Comparison of ENCODE assay signal across 8 cellular contexts in the genomic region with DNA sequence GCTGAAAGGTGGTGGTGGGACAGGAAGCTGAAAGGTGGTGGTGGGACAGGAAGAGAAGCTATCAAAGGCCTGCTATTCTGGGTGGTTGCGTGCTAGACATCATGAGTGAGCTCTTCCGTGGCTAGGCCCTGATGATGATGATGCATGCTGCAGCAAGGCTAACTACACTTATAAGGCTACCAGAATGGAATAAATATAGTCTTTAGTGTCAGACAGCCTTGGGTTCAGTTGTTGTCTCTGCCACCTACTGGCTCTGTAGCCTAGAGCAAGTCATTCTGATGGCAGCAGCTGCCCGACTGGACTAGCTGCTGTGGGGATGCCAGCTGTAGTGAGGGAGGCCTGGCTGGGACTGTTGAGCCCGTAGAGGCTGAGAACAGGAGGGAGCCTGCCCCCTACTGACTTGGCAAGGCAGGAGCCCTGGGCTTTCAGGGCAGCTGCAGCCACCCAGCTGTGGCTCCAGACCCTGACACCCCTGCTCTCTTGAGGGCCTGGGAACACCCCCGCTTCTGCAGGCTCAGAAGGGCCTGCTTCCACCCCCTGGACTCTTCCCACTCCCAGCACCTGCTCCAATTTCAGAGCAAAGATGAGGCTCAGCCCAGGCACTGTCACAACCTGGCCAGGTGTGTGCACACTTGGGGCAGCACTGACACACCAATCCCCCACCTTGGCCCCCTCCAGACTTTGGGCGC. TPM values are rescaled to one million over a fixed set of nuclear protein-coding genes. Genes with fewer than 3 reads are reported as not detected.
DNase-seq lines count a peak whose midpoint lies in the region; ATAC-seq and TF ChIP-seq lines count a peak whose summit lies in the region.

No MANE protein-coding gene starts in this region.

- peaks cover 84% of the 10 kb centered on the region for H3K36me3 Mint-ChIP-seq in activated T-helper 2 cell treated with anti-CD3 and anti-CD28 coated beads, Interferon-gamma antibody, Interleukin-2, Interleukin-4, amounts not matched to agents 10 μg/mL and 5 μg/mL and 100 μg/mL, durations not matched to agents 14 hours and 24 hours and 36 hours (ENCODE audit: low read depth)
- peaks cover 10% of the 10 kb centered on the region for H3K36me3 Mint-ChIP-seq in GM23338 (ENCODE audit: low read depth)

- no peak overlapping the region for H3K4me3 ChIP-seq in GM23338

- no peak overlapping the region for H3K4me2 ChIP-seq in GM23338

- intact Hi-C loops in activated T-helper 2 cell treated with anti-CD3 and anti-CD28 coated beads, Interferon-gamma antibody, Interleukin-2, Interleukin-4, amounts not matched to agents 10 μg/mL and 5 μg/mL and 100 μg/mL, durations not matched to agents 14 hours and 24 hours and 36 hours (cut with micrococcal nuclease) = loop anchor here (1.0 to 10.0 kb wide), 9 partner anchors 12 to 802 kb away; a partner anchor contains a TSS

- no peaks in the 10 kb centered on the region for H3K9me2 ChIP-seq in GM23338 (ENCODE audit: insufficient read depth)

- no peaks in the 10 kb centered on the region for H3K79me2 ChIP-seq in GM23338 (replicated peaks; ENCODE audit: insufficient read depth)

- no peaks in the 10 kb centered on the region for H3K27me3 Mint-ChIP-seq in activated T-helper 2 cell treated with anti-CD3 and anti-CD28 coated beads, Interferon-gamma antibody, Interleukin-2, Interleukin-4, amounts not matched to agents 10 μg/mL and 5 μg/mL and 100 μg/mL, durations not matched to agents 14 hours and 24 hours and 36 hours (ENCODE audit: low read depth)
- peaks cover 1% of the 10 kb centered on the region for H3K27me3 Mint-ChIP-seq in GM23338 (ENCODE audit: insufficient read depth, low read depth, poor library complexity)

- H2AFZ ChIP-seq in GM23338 = no peak overlapping the region

- peaks cover 74% of the 10 kb centered on the region for H3K4me1 Mint-ChIP-seq in activated T-helper 2 cell treated with anti-CD3 and anti-CD28 coated beads, Interferon-gamma antibody, Interleukin-2, Interleukin-4, amounts not matched to agents 10 μg/mL and 5 μg/mL and 100 μg/mL, durations not matched to agents 14 hours and 24 hours and 36 hours (ENCODE audit: low read depth)
- H3K4me1 Mint-ChIP-seq in GM23338 = no peaks in the 10 kb centered on the region

- H3K27ac Mint-ChIP-seq in activated T-helper 2 cell treated with anti-CD3 and anti-CD28 coated beads, Interferon-gamma antibody, Interleukin-2, Interleukin-4, amounts not matched to agents 10 μg/mL and 5 μg/mL and 100 μg/mL, durations not matched to agents 14 hours and 24 hours and 36 hours = peak overlapping the region; percentile 92
- H3K27ac Mint-ChIP-seq in GM23338 = no peak overlapping the region

- no peak for TF ChIP-seq CTCF in GM23338 (conservative IDR thresholded peaks at IDR 0.05; ENCODE audit: low read depth in 2 of 2)

- H3K27me3 ChIP-seq in GM23338 (ENCODE audit: insufficient read depth) = no peaks in the 10 kb centered on the region

- no peaks in the 10 kb centered on the region for H3F3A ChIP-seq in GM23338 (replicated peaks; ENCODE audit: low read depth)

- peak; percentile 74 for ATAC-seq in GM21717 (IDR thresholded peaks at IDR 0.05; ENCODE audit: unreplicated experiment)
- no peak for ATAC-seq in GM23338

- H3K4me1 ChIP-seq in GM23338 (ENCODE audit: insufficient read depth) = no peaks in the 10 kb centered on the region

- H3K36me3 ChIP-seq in GM23338 (ENCODE audit: insufficient read depth) = peaks cover 6% of the 10 kb centered on the region; the same call in 1 of the 2 replicates

- DNase-seq in GM04504 (ENCODE audit: low read depth) (peak; percentile 5), M059J (ENCODE audit: low read depth) (peak; percentile 44), GM23338 (ENCODE audit: low spot score) (no peak), occipital lobe (lab: John Stamatoyannopoulos, UW) (no peak), NCI-H2227 treated with DMSO at 0.1 percent for 48 hours (lab: John Stamatoyannopoulos, UW) (no peak)
- peak; percentile 51 for DNase-seq in activated T-helper 2 cell treated with anti-CD3 and anti-CD28 coated beads, Interferon-gamma antibody, Interleukin-2, Interleukin-4, amounts not matched to agents 10 μg/mL and 5 μg/mL and 100 μg/mL, durations not matched to agents 14 hours and 24 hours and 36 hours (ENCODE audit: low spot score)
- DNase-seq in stimulated activated CD4-positive, alpha-beta T cell treated with anti-CD3 and anti-CD28 coated beads, Interleukin-15, amount 100 ng/mL, for 1 hour (ENCODE audit: low read depth in 1 of 2, low spot score in 1 of 2) = peak; percentile 22 to 42

- no peak overlapping the region for H3K27ac ChIP-seq in GM23338 (ENCODE audit: low read depth)

- H3K4me3 Mint-ChIP-seq in activated T-helper 2 cell treated with anti-CD3 and anti-CD28 coated beads, Interferon-gamma antibody, Interleukin-2, Interleukin-4, amounts not matched to agents 10 μg/mL and 5 μg/mL and 100 μg/mL, durations not matched to agents 14 hours and 24 hours and 36 hours (ENCODE audit: low read depth) = peak overlapping the region; percentile 27
- H3K4me3 Mint-ChIP-seq in GM23338 = no peak overlapping the region

- H3K9me3 Mint-ChIP-seq in activated T-helper 2 cell treated with anti-CD3 and anti-CD28 coated beads, Interferon-gamma antibody, Interleukin-2, Interleukin-4, amounts not matched to agents 10 μg/mL and 5 μg/mL and 100 μg/mL, durations not matched to agents 14 hours and 24 hours and 36 hours = no peaks in the 10 kb centered on the region
- H3K9me3 Mint-ChIP-seq in GM23338 = peaks cover 23% of the 10 kb centered on the region

- no peaks in the 10 kb centered on the region for H4K20me1 ChIP-seq in GM23338 (replicated peaks; ENCODE audit: insufficient read depth)

TF ChIP-seq in GM23338, 12 proteins besides CTCF, POLR2A, EP300 and RAD21 (continues in another document):
- TF ChIP-seq, protein P1, sequence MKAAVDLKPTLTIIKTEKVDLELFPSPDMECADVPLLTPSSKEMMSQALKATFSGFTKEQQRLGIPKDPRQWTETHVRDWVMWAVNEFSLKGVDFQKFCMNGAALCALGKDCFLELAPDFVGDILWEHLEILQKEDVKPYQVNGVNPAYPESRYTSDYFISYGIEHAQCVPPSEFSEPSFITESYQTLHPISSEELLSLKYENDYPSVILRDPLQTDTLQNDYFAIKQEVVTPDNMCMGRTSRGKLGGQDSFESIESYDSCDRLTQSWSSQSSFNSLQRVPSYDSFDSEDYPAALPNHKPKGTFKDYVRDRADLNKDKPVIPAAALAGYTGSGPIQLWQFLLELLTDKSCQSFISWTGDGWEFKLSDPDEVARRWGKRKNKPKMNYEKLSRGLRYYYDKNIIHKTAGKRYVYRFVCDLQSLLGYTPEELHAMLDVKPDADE (IDR thresholded peaks at IDR 0.05) = no peak
- TF ChIP-seq EZH2phosphoT487 (IDR thresholded peaks at IDR 0.05; ENCODE audit: unreplicated experiment) (no peak), ZNF114 (CRISPR knock-in tag; IDR thresholded peaks at IDR 0.05) (no peak), JUNB (IDR thresholded peaks at IDR 0.05; ENCODE audit: unreplicated experiment) (no peak), POLR2AphosphoS5 (IDR thresholded peaks at IDR 0.05; ENCODE audit: low read depth) (no peak), EZH2 (IDR thresholded peaks at IDR 0.05; ENCODE audit: low read depth, unreplicated experiment) (no peak), ZNF331 (CRISPR knock-in tag; IDR thresholded peaks at IDR 0.05; ENCODE audit: low read depth) (no peak), STAT1 (IDR thresholded peaks at IDR 0.05; ENCODE audit: unreplicated experiment) (no peak), NANOG (IDR thresholded peaks at IDR 0.05; ENCODE audit: borderline replicate concordance) (no peak), CREB1 (CRISPR knock-in tag; IDR thresholded peaks at IDR 0.05; ENCODE audit: low read depth) (no peak)
- TF ChIP-seq, protein P2, sequence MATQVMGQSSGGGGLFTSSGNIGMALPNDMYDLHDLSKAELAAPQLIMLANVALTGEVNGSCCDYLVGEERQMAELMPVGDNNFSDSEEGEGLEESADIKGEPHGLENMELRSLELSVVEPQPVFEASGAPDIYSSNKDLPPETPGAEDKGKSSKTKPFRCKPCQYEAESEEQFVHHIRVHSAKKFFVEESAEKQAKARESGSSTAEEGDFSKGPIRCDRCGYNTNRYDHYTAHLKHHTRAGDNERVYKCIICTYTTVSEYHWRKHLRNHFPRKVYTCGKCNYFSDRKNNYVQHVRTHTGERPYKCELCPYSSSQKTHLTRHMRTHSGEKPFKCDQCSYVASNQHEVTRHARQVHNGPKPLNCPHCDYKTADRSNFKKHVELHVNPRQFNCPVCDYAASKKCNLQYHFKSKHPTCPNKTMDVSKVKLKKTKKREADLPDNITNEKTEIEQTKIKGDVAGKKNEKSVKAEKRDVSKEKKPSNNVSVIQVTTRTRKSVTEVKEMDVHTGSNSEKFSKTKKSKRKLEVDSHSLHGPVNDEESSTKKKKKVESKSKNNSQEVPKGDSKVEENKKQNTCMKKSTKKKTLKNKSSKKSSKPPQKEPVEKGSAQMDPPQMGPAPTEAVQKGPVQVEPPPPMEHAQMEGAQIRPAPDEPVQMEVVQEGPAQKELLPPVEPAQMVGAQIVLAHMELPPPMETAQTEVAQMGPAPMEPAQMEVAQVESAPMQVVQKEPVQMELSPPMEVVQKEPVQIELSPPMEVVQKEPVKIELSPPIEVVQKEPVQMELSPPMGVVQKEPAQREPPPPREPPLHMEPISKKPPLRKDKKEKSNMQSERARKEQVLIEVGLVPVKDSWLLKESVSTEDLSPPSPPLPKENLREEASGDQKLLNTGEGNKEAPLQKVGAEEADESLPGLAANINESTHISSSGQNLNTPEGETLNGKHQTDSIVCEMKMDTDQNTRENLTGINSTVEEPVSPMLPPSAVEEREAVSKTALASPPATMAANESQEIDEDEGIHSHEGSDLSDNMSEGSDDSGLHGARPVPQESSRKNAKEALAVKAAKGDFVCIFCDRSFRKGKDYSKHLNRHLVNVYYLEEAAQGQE (IDR thresholded peaks at IDR 0.05; ENCODE audit: unreplicated experiment) = no peak

RNA-seq across cellular contexts. Expression of a gene that starts 21.4 kb away (rescaled TPM):
- total RNA-seq in M059J (2014; rRNA removed; shearing (Covaris generic)) = 0.15 and 0.49 TPM in 2 replicates
- total RNA-seq in activated T-helper 2 cell treated with anti-CD3 and anti-CD28 coated beads, Interferon-gamma antibody, Interleukin-2, Interleukin-4, amounts not matched to agents 10 μg/mL and 5 μg/mL and 100 μg/mL, durations not matched to agents 14 hours and 24 hours and 36 hours = 543 and 546 TPM in 2 replicates
- total RNA-seq in GM23338 (2014; rRNA removed; shearing (Covaris generic)) = not detected in 2 replicates
- not detected in 2 replicates for polyA plus RNA-seq in GM23338 (2016; fragmentation: Nextera tagmentation; extraction: Ambion mirVana)
- not detected for total RNA-seq in occipital lobe

RNA-seq across cellular contexts. Expression of a gene that starts 57.9 kb away (rescaled TPM):
- 0.79 and 0.96 TPM in 2 replicates for total RNA-seq in M059J (2014; rRNA removed; shearing (Covaris generic))
- total RNA-seq in activated T-helper 2 cell treated with anti-CD3 and anti-CD28 coated beads, Interferon-gamma antibody, Interleukin-2, Interleukin-4, amounts not matched to agents 10 μg/mL and 5 μg/mL and 100 μg/mL, durations not matched to agents 14 hours and 24 hours and 36 hours = 6.3 and 6.4 TPM in 2 replicates
- 2.0 and 3.2 TPM in 2 replicates for total RNA-seq in GM23338 (2014; rRNA removed; shearing (Covaris generic))
- 0.68 and 0.87 TPM in 2 replicates for polyA plus RNA-seq in GM23338 (2016; fragmentation: Nextera tagmentation; extraction: Ambion mirVana)
- total RNA-seq in occipital lobe = 48.0 TPM

Comparison
In these comparisons a context has a peak if more than half of its experiments do, and no peak if none do; other contexts are left out.
1. DNase-seq: peak in GM04504 (single experiment), M059J (single experiment), activated T-helper 2 cell treated with anti-CD3 and anti-CD28 coated beads, Interferon-gamma antibody, Interleukin-2, Interleukin-4, amounts not matched to agents 10 μg/mL and 5 μg/mL and 100 μg/mL, durations not matched to agents 14 hours and 24 hours and 36 hours (single experiment) and stimulated activated CD4-positive, alpha-beta T cell treated with anti-CD3 and anti-CD28 coated beads, Interleukin-15, amount 100 ng/mL, for 1 hour (2 of 2); none in GM23338 (single experiment), occipital lobe (single experiment) and NCI-H2227 treated with DMSO at 0.1 percent for 48 hours (single experiment).
2. RNA of a gene that starts 21.4 kb away (total RNA-seq): 543 to 546 TPM in activated T-helper 2 cell treated with anti-CD3 and anti-CD28 coated beads, Interferon-gamma antibody, Interleukin-2, Interleukin-4, amounts not matched to agents 10 μg/mL and 5 μg/mL and 100 μg/mL, durations not matched to agents 14 hours and 24 hours and 36 hours; 0.15 to 0.49 TPM in M059J, not detected in GM23338 and not detected in occipital lobe (single experiment); every median in the first group is over 100 times any median in the second.